In genomic region chr15:44045661-44046060, GRCh38 we compare ENCODE assay signal across 25 cellular contexts.
"Had no signal": no experiment of that assay in that cellular context is flagged by ENCODE, and none has a peak within 500 bp of the region (broad histone marks: within the 10 kb centered on the region; RNA-seq: fewer than 3 reads in every experiment).

No MANE protein-coding gene starts in this region.

- H3K4me3 ChIP-seq: left ventricle myocardium inferior, lung, mucosa of descending colon, ovary, spleen, suprapubic skin, thoracic aorta, tibial artery, upper lobe of right lung had no signal

- H3K27ac ChIP-seq: left ventricle myocardium inferior, ovary, spleen, suprapubic skin, thoracic aorta, tibial artery, upper lobe of right lung had no signal

- H3K27me3 ChIP-seq: ovary, suprapubic skin, tibial artery, upper lobe of right lung had no signal

- DNase-seq: hippocampal formation; kidney; left ventricle myocardium inferior; midbrain; mucosa of descending colon; naive thymus-derived CD4-positive, alpha-beta T cell; ovary; retina; right cardiac atrium; small intestine; spleen; stimulated activated CD4-positive, alpha-beta T cell treated with anti-CD3 and anti-CD28 coated beads, Interleukin-4, amount 100 ng/mL, for 24 hours; stimulated activated naive CD4-positive, alpha-beta T cell treated with Interleukin-2 at 50 U/mL for 16 hours; tibial artery; trophoblast cell; upper lobe of right lung had no signal

- H3K4me1 Mint-ChIP-seq: memory B cell; naive thymus-derived CD4-positive, alpha-beta T cell; stimulated activated effector memory CD8-positive, alpha-beta T cell treated with anti-CD3 and anti-CD28 coated beads, Interleukin-12 subunit alpha, Interleukin-12 subunit beta, amount 100 ng/mL, for 72 hours had no signal

- H3K4me3 Mint-ChIP-seq: memory B cell; naive thymus-derived CD4-positive, alpha-beta T cell; natural killer cell treated with Interleukin-12 subunit alpha and Interleukin-12 subunit beta and Interleukin-15 and Interleukin-18, amount 100 ng/mL, for 72 hours; stimulated activated effector memory CD8-positive, alpha-beta T cell treated with anti-CD3 and anti-CD28 coated beads, Interleukin-12 subunit alpha, Interleukin-12 subunit beta, amount 100 ng/mL, for 72 hours had no signal

- H3K36me3 ChIP-seq: left ventricle myocardium inferior, ovary, spleen, suprapubic skin, thoracic aorta, tibial artery, upper lobe of right lung had no signal

- H3K36me3 Mint-ChIP-seq: memory B cell; naive thymus-derived CD4-positive, alpha-beta T cell; natural killer cell treated with Interleukin-12 subunit alpha and Interleukin-12 subunit beta and Interleukin-15 and Interleukin-18, amount 100 ng/mL, for 72 hours; stimulated activated effector memory CD8-positive, alpha-beta T cell treated with anti-CD3 and anti-CD28 coated beads, Interleukin-12 subunit alpha, Interleukin-12 subunit beta, amount 100 ng/mL, for 72 hours had no signal

- ATAC-seq: mucosa of descending colon; naive thymus-derived CD4-positive, alpha-beta T cell; natural killer cell treated with Interleukin-12 subunit alpha and Interleukin-12 subunit beta and Interleukin-15 and Interleukin-18, amount 100 ng/mL, for 72 hours; right cardiac atrium; sciatic nerve; stimulated activated effector memory CD8-positive, alpha-beta T cell treated with anti-CD3 and anti-CD28 coated beads, Interleukin-12 subunit alpha, Interleukin-12 subunit beta, amount 100 ng/mL, for 72 hours; upper lobe of right lung had no signal

- FAIRE-seq: small intestine, urothelium cell line had no signal

- H3K4me1 ChIP-seq: spleen, suprapubic skin, tibial artery, upper lobe of right lung had no signal

- H3K27me3 Mint-ChIP-seq: progenitor cell of endocrine pancreas had no signal

- H3K9me3 Mint-ChIP-seq: memory B cell; natural killer cell treated with Interleukin-12 subunit alpha and Interleukin-12 subunit beta and Interleukin-15 and Interleukin-18, amount 100 ng/mL, for 72 hours; stimulated activated effector memory CD8-positive, alpha-beta T cell treated with anti-CD3 and anti-CD28 coated beads, Interleukin-12 subunit alpha, Interleukin-12 subunit beta, amount 100 ng/mL, for 72 hours had no signal

- H3K27ac Mint-ChIP-seq: memory B cell; naive thymus-derived CD4-positive, alpha-beta T cell; natural killer cell treated with Interleukin-12 subunit alpha and Interleukin-12 subunit beta and Interleukin-15 and Interleukin-18, amount 100 ng/mL, for 72 hours; progenitor cell of endocrine pancreas; stimulated activated effector memory CD8-positive, alpha-beta T cell treated with anti-CD3 and anti-CD28 coated beads, Interleukin-12 subunit alpha, Interleukin-12 subunit beta, amount 100 ng/mL, for 72 hours had no signal

- H3K9me3 ChIP-seq: left ventricle myocardium inferior, mucosa of descending colon, ovary, spleen, suprapubic skin, thoracic aorta, tibial artery, upper lobe of right lung had no signal
